Comparison of ENCODE assay signal across 21 cellular contexts in genomic region chr6:139355172-139355571, GRCh38. TPM values are rescaled to one million over a fixed set of nuclear protein-coding genes. Genes with fewer than 3 reads are reported as not detected.
DNase-seq lines count a peak whose midpoint lies in the region; ATAC-seq and TF ChIP-seq lines count a peak whose summit lies in the region.
"Had no signal": no experiment of that assay in that cellular context is flagged by ENCODE, and none has a peak within 500 bp of the region (broad histone marks: within the 10 kb centered on the region; RNA-seq: fewer than 3 reads in every experiment).

No MANE protein-coding gene starts in this region.

- ATAC-seq in GM18508 (IDR thresholded peaks at IDR 0.05; ENCODE audit: insufficient read depth, unreplicated experiment) (peak; percentile 55), GM19023 (IDR thresholded peaks at IDR 0.05; ENCODE audit: unreplicated experiment) (peak; percentile 62), HG02798 (IDR thresholded peaks at IDR 0.05; ENCODE audit: poor library complexity, unreplicated experiment) (peak; percentile 90), HG03432 (IDR thresholded peaks at IDR 0.05; ENCODE audit: unreplicated experiment) (peak; percentile 76)
- ATAC-seq: left colon had no signal

- TF ChIP-seq CTCF in lower leg skin (IDR thresholded peaks at IDR 0.05) = no peak

- DNase-seq in DMS53 (lab: John Stamatoyannopoulos, UW) (no peak), ecto neural progenitor cell (ENCODE audit: low spot score) (no peak), lower leg skin (ENCODE audit: low spot score in 2 of 2) (no peak), NOMO-1 treated with dmso at 0.1 percent for 144 hours (lab: John Stamatoyannopoulos, UW; ENCODE audit: unreplicated experiment) (no peak)
- DNase-seq: activated B cell treated with CpG ODN at 0.5 μM for 24 hours; activated gamma-delta T cell; CD8-positive, alpha-beta memory T cell; effector CD8-positive, alpha-beta T cell; esophagus squamous epithelium; GOT3; KBM-7; left colon; NCI-H1930; Right ventricle myocardium superior; stimulated activated CD4-positive, alpha-beta T cell treated with anti-CD3 and anti-CD28 coated beads, Interleukin-2, amount 100 ng/mL, for 48 hours; uterus had no signal

- no peak overlapping the region for H3K4me3 ChIP-seq in lower leg skin (ENCODE audit: low read depth, poor library complexity, severe bottlenecking)
- H3K4me3 ChIP-seq: ascending aorta, esophagus squamous epithelium, uterus had no signal

- 96 to 97% methylated on average over 2 of the region's 2 CpGs for WGBS in lower leg skin, 2 donors

- intact Hi-C loops in lower leg skin (cut with DNase I; ENCODE audit: low total_unique reads) = loop anchor here (10.0 kb wide), 2 partner anchors 60 to 540 kb away; partner anchors contain the start of gene TXLNB

- TF ChIP-seq POLR2A in lower leg skin (IDR thresholded peaks at IDR 0.05) = no peak

RNA-seq across cellular contexts. Expression of gene CITED2, which starts 19.3 kb away (rescaled TPM):
- total RNA-seq in lower leg skin = 100 to 1,000 TPM; 155 to 313 (median 257) TPM
